1 cellular context compared by ENCODE assay signal in the genomic region with DNA sequence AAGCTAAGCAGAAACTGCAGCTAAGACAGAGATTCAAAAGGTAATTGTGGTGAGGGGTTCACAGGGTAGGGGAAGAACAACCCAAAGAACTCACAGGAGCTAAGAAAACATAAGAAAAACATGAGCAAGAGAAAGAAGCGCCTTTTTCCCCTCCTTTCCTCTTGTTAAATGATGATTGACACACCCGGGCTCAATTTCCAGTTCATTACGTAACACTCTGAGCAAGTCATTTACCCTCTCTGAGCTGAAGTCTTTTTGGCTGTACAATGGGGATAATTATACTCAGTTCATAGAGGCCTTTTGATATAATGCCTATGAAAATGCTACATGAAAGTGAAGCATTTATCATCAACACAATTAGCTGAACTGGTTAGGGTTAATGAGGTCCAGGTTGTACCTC.
TF ChIP-seq lines count a peak whose summit lies in the region.

No MANE protein-coding gene starts in this region.

TF ChIP-seq in IMR-90, 13 proteins besides CTCF, POLR2A, EP300 and RAD21:
- no peak for TF ChIP-seq SMC3 (IDR thresholded peaks at IDR 0.05; ENCODE audit: low read depth, low read length)
- TF ChIP-seq NFE2L2 (IDR thresholded peaks at IDR 0.05; ENCODE audit: low read depth, low read length) = no peak
- TF ChIP-seq CEBPB (IDR thresholded peaks at IDR 0.05; ENCODE audit: low read depth, low read length) = peak; percentile 53
TF ChIP-seq in IMR-90: peak in this region for 1.
